Comparison of ENCODE assay signal across 9 cellular contexts in genomic region chr19:49391581-49392399, GRCh38. TPM values are rescaled to one million over a fixed set of nuclear protein-coding genes. Genes with fewer than 3 reads are reported as not detected.
DNase-seq lines count a peak whose midpoint lies in the region; ATAC-seq and TF ChIP-seq lines count a peak whose summit lies in the region.
"Had no signal": no experiment of that assay in that cellular context is flagged by ENCODE, and none has a peak within 500 bp of the region (broad histone marks: within the 10 kb centered on the region; RNA-seq: fewer than 3 reads in every experiment).

No MANE protein-coding gene starts in this region.

- no peaks in the 10 kb centered on the region for H3K36me3 Mint-ChIP-seq in activated naive CD8-positive, alpha-beta T cell

- H3K4me1 ChIP-seq in cardiac muscle cell (ENCODE audit: low read depth) (no peaks in the 10 kb centered on the region), psoas muscle (no peaks in the 10 kb centered on the region), aorta (ENCODE audit: control insufficient read depth in 1 of 2, insufficient read depth in 2 of 2, low read length in 2 of 2) (no peaks in the 10 kb centered on the region)

- H4K20me1 ChIP-seq in SU-DHL-6 (ENCODE audit: low read depth, low read length): no peaks in the 10 kb centered on the region

- H3K36me3 ChIP-seq in SU-DHL-6 (ENCODE audit: low read length) (no peaks in the 10 kb centered on the region), cardiac muscle cell (no peaks in the 10 kb centered on the region), psoas muscle (ENCODE audit: insufficient read depth in 1 of 2, low read depth in 1 of 2) (no peaks in the 10 kb centered on the region), aorta (ENCODE audit: control insufficient read depth in 1 of 2, insufficient read depth in 2 of 2, low read length in 1 of 2) (no peaks in the 10 kb centered on the region)

- no peaks in the 10 kb centered on the region for H3K9me3 ChIP-seq in SU-DHL-6 (ENCODE audit: insufficient read depth, low read length)
- no peaks in the 10 kb centered on the region for H3K9me3 ChIP-seq in cardiac muscle cell (ENCODE audit: low read depth)
- no peaks in the 10 kb centered on the region for H3K9me3 ChIP-seq in psoas muscle
- H3K9me3 ChIP-seq in aorta (ENCODE audit: control insufficient read depth, low read length): no peaks in the 10 kb centered on the region

- 20 to 24% (median 22%) methylated on average over 13 to 14 of the region's 14 CpGs for WGBS in psoas muscle, 3 donors
- 16 to 27% methylated on average over 14 of the region's 14 CpGs for WGBS in aorta, 2 donors

- H3K79me2 ChIP-seq in SU-DHL-6 (ENCODE audit: insufficient read depth, low read length): no peaks in the 10 kb centered on the region

- TF ChIP-seq CTCF in SU-DHL-6 (IDR thresholded peaks at IDR 0.05; ENCODE audit: insufficient read depth, low read length, poor library complexity, severe bottlenecking): peak; percentile 88
- TF ChIP-seq CTCF in cardiac muscle cell (IDR thresholded peaks at IDR 0.05; ENCODE audit: low read depth, low read length): peak; percentile 79
- TF ChIP-seq CTCF in psoas muscle (IDR thresholded peaks at IDR 0.05): peak; percentile 81

- H3K4me3 ChIP-seq in SU-DHL-6 (ENCODE audit: insufficient read depth, low read length, poor library complexity, severe bottlenecking) (no peak overlapping the region), cardiac muscle cell (no peak overlapping the region), psoas muscle (no peak overlapping the region), aorta (ENCODE audit: low read length in 2 of 2) (no peak overlapping the region)

- no peaks in the 10 kb centered on the region for H3K9me3 Mint-ChIP-seq in activated naive CD8-positive, alpha-beta T cell (ENCODE audit: low read depth)

- no peaks in the 10 kb centered on the region for H3K27me3 ChIP-seq in SU-DHL-6 (ENCODE audit: low read length)
- H3K27me3 ChIP-seq in cardiac muscle cell: no peaks in the 10 kb centered on the region
- H3K27me3 ChIP-seq in psoas muscle (ENCODE audit: insufficient read depth in 3 of 3, low read length in 2 of 3): peaks cover 0 to 6% (median 5%) of the 10 kb centered on the region in 3 donors
- no peaks in the 10 kb centered on the region for H3K27me3 ChIP-seq in aorta (ENCODE audit: control insufficient read depth in 1 of 2, insufficient read depth in 2 of 2, low read length in 1 of 2)

- peaks cover 14% of the 10 kb centered on the region for H3K4me1 Mint-ChIP-seq in activated naive CD8-positive, alpha-beta T cell (ENCODE audit: low read depth)

- ATAC-seq in psoas muscle: peak; percentile 85 to 88 (median 86)
- peak; percentile 71 for ATAC-seq in aorta (ENCODE audit: low FRiP score)

- peak overlapping the region; percentile 2 for H3K27ac Mint-ChIP-seq in activated naive CD8-positive, alpha-beta T cell

- no peak overlapping the region for H3K4me2 ChIP-seq in SU-DHL-6 (ENCODE audit: low read depth, low read length, poor library complexity, severe bottlenecking)

- H3K4me3 Mint-ChIP-seq in activated naive CD8-positive, alpha-beta T cell: no peak overlapping the region

- intact Hi-C loops in psoas muscle (cut with DNase I): loop anchor here (1.0 to 2.0 kb wide), 2 partner anchors 51 to 52 kb away; no protein-coding TSS in a partner anchor
- intact Hi-C loops in aorta (cut with DNase I): loop anchor here (1.0 to 10.0 kb wide), 3 partner anchors 51 to 153 kb away; no protein-coding TSS in a partner anchor

- H3K9me2 ChIP-seq in SU-DHL-6 (replicated peaks; ENCODE audit: insufficient read depth, low read length): no peaks in the 10 kb centered on the region

- H3K27ac ChIP-seq in SU-DHL-6 (ENCODE audit: low read depth, low read length) (no peak overlapping the region), cardiac muscle cell (no peak overlapping the region), psoas muscle (no peak overlapping the region), aorta (ENCODE audit: low read depth in 1 of 2, low read length in 2 of 2) (no peak overlapping the region)

- no peaks in the 10 kb centered on the region for H3K27me3 Mint-ChIP-seq in activated naive CD8-positive, alpha-beta T cell

- peak; percentile 61 for DNase-seq in NK-92 treated with Interleukin-12 subunit alpha and Interleukin-12 subunit beta, amount 100 ng/mL, for 24 hours (lab: John Stamatoyannopoulos, UW)
- DNase-seq in NK-92 (lab: John Stamatoyannopoulos, UW; ENCODE audit: unreplicated experiment): no peak
- peak; percentile 66 for DNase-seq in NCI-H1092 (lab: John Stamatoyannopoulos, UW)
- peak; percentile 78 to 88 for DNase-seq in cardiac muscle cell (ENCODE audit: low read depth in 1 of 2, low spot score in 1 of 2)
- DNase-seq in psoas muscle: peak; percentile 77 to 88
- peak; percentile 86 to 91 for DNase-seq in aorta

- peaks cover 4% of the 10 kb centered on the region; the same call in 1 of the 2 replicates for H3F3A ChIP-seq in SU-DHL-6 (ENCODE audit: insufficient read depth)

- no peak overlapping the region for H2AFZ ChIP-seq in SU-DHL-6 (ENCODE audit: low read depth, low read length, severe bottlenecking)

- no peak overlapping the region for H3K9ac ChIP-seq in SU-DHL-6 (ENCODE audit: low read length)

RNA-seq across cellular contexts. Expression of gene KASH5, which starts 3.7 kb away (rescaled TPM):
- total RNA-seq in cardiac muscle cell: 0.27 TPM in 1 of 2 replicates, not detected in the other
- polyA plus RNA-seq in cardiac muscle cell: 1.2 TPM in 1 of 2 replicates, not detected in the other
- not detected for total RNA-seq in psoas muscle
- polyA plus RNA-seq in psoas muscle: not detected
- not detected for total RNA-seq in aorta
- polyA plus RNA-seq in aorta: not detected
- total RNA-seq: temporal lobe had no signal

RNA-seq across cellular contexts. Expression of gene DKKL1, which starts 28.1 kb away (rescaled TPM):
- 11.0 and 12.7 TPM in 2 replicates for total RNA-seq in cardiac muscle cell
- polyA plus RNA-seq in cardiac muscle cell: 14.0 and 17.6 TPM in 2 replicates
- not detected for total RNA-seq in psoas muscle
- polyA plus RNA-seq in psoas muscle: under 1 TPM in 1 of 3 donors, not detected in 2; 0.06 TPM
- total RNA-seq in aorta: under 1 TPM in 1 of 2 donors, not detected in 1; 0.69 TPM
- not detected for polyA plus RNA-seq in aorta
- total RNA-seq: temporal lobe had no signal

RNA-seq across cellular contexts. Expression of gene TEAD2, which starts 29.6 kb away (rescaled TPM):
- total RNA-seq in cardiac muscle cell: 84.3 and 108 TPM in 2 replicates
- 82.9 and 111 TPM in 2 replicates for polyA plus RNA-seq in cardiac muscle cell
- 10 to 100 TPM; 13.8 to 24.1 (median 14.8) TPM for total RNA-seq in psoas muscle
- polyA plus RNA-seq in psoas muscle: 10 to 100 TPM in 2 of 3 donors, 1 to 10 TPM in 1; 9.7 to 23.0 (median 15.0) TPM
- total RNA-seq in aorta: 10 to 100 TPM; 41.3 to 48.8 TPM
- 10 to 100 TPM; 17.7 to 43.3 TPM for polyA plus RNA-seq in aorta

RNA-seq across cellular contexts. Expression of gene PTH2, which starts 31.5 kb away (rescaled TPM):
- 2.8 and 6.2 TPM in 2 replicates for total RNA-seq in cardiac muscle cell
- polyA plus RNA-seq in cardiac muscle cell: 10.0 and 15.8 TPM in 2 replicates
- not detected for total RNA-seq in psoas muscle
- not detected for polyA plus RNA-seq in psoas muscle
- total RNA-seq in aorta: not detected
- polyA plus RNA-seq in aorta: not detected
- total RNA-seq: temporal lobe had no signal

RNA-seq across cellular contexts. Expression of gene GFY, which starts 33.4 kb away (rescaled TPM):
- total RNA-seq in cardiac muscle cell (1.8 and 2.0 TPM in 2 replicates), psoas muscle (not detected), aorta (not detected)
- polyA plus RNA-seq in cardiac muscle cell (5.0 and 8.4 TPM in 2 replicates), psoas muscle (under 1 TPM in 1 of 3 donors, not detected in 2; 0.33 TPM), aorta (not detected)
